Comparison of ENCODE assay signal across 29 cellular contexts in the genomic region with DNA sequence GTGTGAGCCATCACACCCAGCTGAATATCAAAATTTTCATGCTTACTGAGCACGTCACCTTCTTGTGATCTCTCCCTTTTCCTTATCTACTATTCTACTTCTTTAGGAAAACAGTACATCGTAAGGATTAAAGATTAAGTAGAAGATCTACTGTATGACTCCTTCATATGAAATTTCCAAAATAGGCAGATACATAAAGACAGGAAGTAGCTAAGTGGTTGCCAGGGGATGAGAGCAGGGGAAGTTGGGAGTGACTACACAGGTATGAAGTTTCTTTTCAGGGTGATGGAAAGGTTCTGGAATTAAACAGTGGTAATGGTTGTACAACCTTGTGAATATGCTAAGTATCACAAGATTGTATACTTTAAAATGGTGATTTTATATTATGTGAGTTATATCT. TPM values are rescaled to one million over a fixed set of nuclear protein-coding genes. Genes with fewer than 3 reads are reported as not detected.
DNase-seq lines count a peak whose midpoint lies in the region; ATAC-seq and TF ChIP-seq lines count a peak whose summit lies in the region.
"Had no signal": no experiment of that assay in that cellular context is flagged by ENCODE, and none has a peak within 500 bp of the region (broad histone marks: within the 10 kb centered on the region; RNA-seq: fewer than 3 reads in every experiment).

No MANE protein-coding gene starts in this region.

- DNase-seq in breast epithelium (ENCODE audit: low spot score in 2 of 2) (no peak), MCF 10A (ENCODE audit: unreplicated experiment) (no peak), foreskin keratinocyte (peak in 1 of 2 donors; percentile 69), vagina (ENCODE audit: extremely low spot score in 2 of 2) (no peak), activated gamma-delta T cell treated with Interleukin-2 at 50 U/mL for 16 hours (no peak), ovary (no peak)
- DNase-seq: activated CD4-positive, alpha-beta T cell treated with anti-CD3 and anti-CD28 coated beads, Interleukin-2, amount 50 U/mL, for 48 hours; AML-193; caudate nucleus; CD8-positive, alpha-beta T cell; cortex of kidney; DMS153; endodermal cell; hypothalamus; KBM-7; left ventricle myocardium inferior; midbrain; MM.1S; naive thymus-derived CD8-positive, alpha-beta T cell; NCI-H2029 treated with DMSO at 0.1 percent for 48 hours; NCI-H2227 treated with DMSO at 0.1 percent for 48 hours; occipital lobe; Right ventricle myocardium superior; SW 1271 had no signal

- no peaks in the 10 kb centered on the region for H3K27me3 Mint-ChIP-seq in MCF 10A (ENCODE audit: insufficient read depth, unreplicated experiment)
- H3K27me3 Mint-ChIP-seq: activated naive CD4-positive, alpha-beta T cell treated with anti-CD3 and anti-CD28 coated beads, Interleukin-2, amount 50 U/mL, for 24 hours; naive thymus-derived CD8-positive, alpha-beta T cell had no signal

- intact Hi-C loops in breast epithelium (cut with DNase I; ENCODE audit: low total_unique reads) (no loop called here), MCF 10A (cut with micrococcal nuclease) (no loop called here), vagina (cut with DNase I) (no loop called here), ovary (cut with DNase I) (no loop called here)

- H3K4me3 ChIP-seq in breast epithelium (no peak overlapping the region), vagina (no peak overlapping the region), ovary (no peak overlapping the region)
- H3K4me3 ChIP-seq: HAP-1, left ventricle myocardium inferior, tibial nerve had no signal

- 80 to 86% (median 84%) methylated on average over 2 of the region's 2 CpGs for WGBS in ovary, 3 donors

- peak; percentile 22 for ATAC-seq in foreskin keratinocyte
- no peak for ATAC-seq in GM21619 (IDR thresholded peaks at IDR 0.05; ENCODE audit: unreplicated experiment)
- ATAC-seq: CD8-positive, alpha-beta T cell; naive thymus-derived CD8-positive, alpha-beta T cell had no signal

- no peaks in the 10 kb centered on the region for H3K9me3 ChIP-seq in breast epithelium
- no peaks in the 10 kb centered on the region for H3K9me3 ChIP-seq in vagina
- no peaks in the 10 kb centered on the region for H3K9me3 ChIP-seq in ovary
- H3K9me3 ChIP-seq: HAP-1, left ventricle myocardium inferior, tibial nerve had no signal

- no peak for TF ChIP-seq CTCF in breast epithelium (IDR thresholded peaks at IDR 0.05)
- no peak for TF ChIP-seq CTCF in MCF 10A (IDR thresholded peaks at IDR 0.05; ENCODE audit: unreplicated experiment)
- TF ChIP-seq CTCF in VCaP (conservative IDR thresholded peaks at IDR 0.05), result no peak
- TF ChIP-seq CTCF in foreskin keratinocyte (conservative IDR thresholded peaks at IDR 0.05), result no peak
- no peak for TF ChIP-seq CTCF in vagina (IDR thresholded peaks at IDR 0.05)
- TF ChIP-seq CTCF in ovary (IDR thresholded peaks at IDR 0.05), result no peak

- no peaks in the 10 kb centered on the region for H3K9me3 Mint-ChIP-seq in MCF 10A (ENCODE audit: unreplicated experiment)
- H3K9me3 Mint-ChIP-seq: activated naive CD4-positive, alpha-beta T cell treated with anti-CD3 and anti-CD28 coated beads, Interleukin-2, amount 50 U/mL, for 24 hours; CD8-positive, alpha-beta T cell; endodermal cell; naive thymus-derived CD8-positive, alpha-beta T cell had no signal

- H3K4me1 Mint-ChIP-seq in MCF 10A (ENCODE audit: insufficient read depth, unreplicated experiment), result peaks cover 17% of the 10 kb centered on the region
- H3K4me1 Mint-ChIP-seq: activated naive CD4-positive, alpha-beta T cell treated with anti-CD3 and anti-CD28 coated beads, Interleukin-2, amount 50 U/mL, for 24 hours; naive thymus-derived CD8-positive, alpha-beta T cell had no signal

- POLR2A ChIA-PET in MCF 10A (lab: Yijun Ruan, JAX), result interaction anchor here (0.6 to 7.5 kb wide), 4 partner anchors 15 to 92 kb away, joined by 3 to 59 read pairs (median 4); no protein-coding TSS in a partner anchor

- H3K4me3 Mint-ChIP-seq in MCF 10A (ENCODE audit: unreplicated experiment), result no peak overlapping the region
- H3K4me3 Mint-ChIP-seq: activated naive CD4-positive, alpha-beta T cell treated with anti-CD3 and anti-CD28 coated beads, Interleukin-2, amount 50 U/mL, for 24 hours; CD8-positive, alpha-beta T cell; endodermal cell; naive thymus-derived CD8-positive, alpha-beta T cell had no signal

- no TSS peak for BruUV-seq in MCF 10A (replicated peaks; lab: Mats Ljungman, UMichigan)

- H3K27ac ChIP-seq in breast epithelium (peak overlapping the region; percentile 74 to 82), VCaP (peak overlapping the region; percentile 98), foreskin keratinocyte (peak overlapping the region; percentile 30), vagina (peak overlapping the region; percentile 51), ovary (no peak overlapping the region)
- H3K27ac ChIP-seq: left ventricle myocardium inferior, tibial nerve had no signal

- H3K27me3 ChIP-seq in breast epithelium (no peaks in the 10 kb centered on the region), foreskin keratinocyte (no peaks in the 10 kb centered on the region), vagina (no peaks in the 10 kb centered on the region), ovary (no peaks in the 10 kb centered on the region)
- H3K27me3 ChIP-seq: tibial nerve had no signal

- H3K36me3 Mint-ChIP-seq in MCF 10A (ENCODE audit: insufficient read depth, unreplicated experiment), result peaks cover 41% of the 10 kb centered on the region

- CTCF ChIA-PET in MCF 10A (lab: Yijun Ruan, JAX), result interaction anchor here (0.6 to 1.5 kb wide), 6 partner anchors 9 to 115 kb away, joined by 3 to 4 read pairs (median 4); no protein-coding TSS in a partner anchor

- H3K36me3 ChIP-seq in breast epithelium, result no peaks in the 10 kb centered on the region
- H3K36me3 ChIP-seq in vagina, result peaks cover 0 to 48% of the 10 kb centered on the region in 2 donors
- no peaks in the 10 kb centered on the region for H3K36me3 ChIP-seq in ovary

- no peak for TF ChIP-seq EP300 in ovary (IDR thresholded peaks at IDR 0.05)

- no peaks in the 10 kb centered on the region for H3K4me1 ChIP-seq in breast epithelium
- peaks cover 75% of the 10 kb centered on the region for H3K4me1 ChIP-seq in foreskin keratinocyte
- H3K4me1 ChIP-seq in vagina, result peaks cover 14% of the 10 kb centered on the region
- no peaks in the 10 kb centered on the region for H3K4me1 ChIP-seq in ovary (ENCODE audit: insufficient read depth)
- H3K4me1 ChIP-seq: HAP-1, left ventricle myocardium inferior, tibial nerve had no signal

- H3K27ac Mint-ChIP-seq in MCF 10A (ENCODE audit: low read depth, unreplicated experiment), result no peak overlapping the region
- H3K27ac Mint-ChIP-seq: activated naive CD4-positive, alpha-beta T cell treated with anti-CD3 and anti-CD28 coated beads, Interleukin-2, amount 50 U/mL, for 24 hours; CD8-positive, alpha-beta T cell; endodermal cell had no signal

- no peak for TF ChIP-seq POLR2A in breast epithelium (IDR thresholded peaks at IDR 0.05)
- TF ChIP-seq POLR2A in vagina (IDR thresholded peaks at IDR 0.05), result no peak
- TF ChIP-seq POLR2A in ovary (IDR thresholded peaks at IDR 0.05), result no peak

RNA-seq across cellular contexts. Expression of gene CERS5, which starts 36.5 kb away (rescaled TPM):
- total RNA-seq in breast epithelium (10 to 100 TPM; 25.0 to 40.1 (median 32.4) TPM), MCF 10A (2022) (56.8 and 58.1 TPM in 2 replicates), foreskin keratinocyte (35.9 and 38.9 TPM in 2 replicates), vagina (45.2 TPM), ovary (10 to 100 TPM; 29.1 to 67.3 (median 44.9) TPM)
- polyA plus RNA-seq in foreskin keratinocyte (40.6 and 42.6 TPM in 2 replicates), ovary (10 to 100 TPM; 47.9 to 76.9 TPM)

Comparison
In these comparisons a context has a peak if more than half of its experiments do, and no peak if none do; other contexts are left out.
1. H3K27ac ChIP-seq: peak in breast epithelium (2 of 2), VCaP (single experiment), foreskin keratinocyte (single experiment) and vagina (single experiment); none in ovary (0 of 2).